Comparison of ENCODE assay signal across 13 cellular contexts in genomic region chr11:63560506-63561179, GRCh38. TPM values are rescaled to one million over a fixed set of nuclear protein-coding genes. Genes with fewer than 3 reads are reported as not detected.
DNase-seq lines count a peak whose midpoint lies in the region; ATAC-seq, FAIRE-seq and TF ChIP-seq lines count a peak whose summit lies in the region.
"Had no signal": no experiment of that assay in that cellular context is flagged by ENCODE, and none has a peak within 500 bp of the region (broad histone marks: within the 10 kb centered on the region; RNA-seq: fewer than 3 reads in every experiment).

No MANE protein-coding gene starts in this region.

- H3K9ac ChIP-seq in kidney (ENCODE audit: low read length in 2 of 2) = no peak overlapping the region

- no peaks in the 10 kb centered on the region for H3K9me3 ChIP-seq in kidney (ENCODE audit: control insufficient read depth in 1 of 2, low read length in 2 of 2)
- H3K9me3 ChIP-seq: HAP-1 had no signal

- H3K9me3 Mint-ChIP-seq in activated naive CD4-positive, alpha-beta T cell treated with anti-CD3 and anti-CD28 coated beads, Interleukin-2, amount 50 U/mL, for 24 hours = no peaks in the 10 kb centered on the region
- H3K9me3 Mint-ChIP-seq: stimulated activated naive CD8-positive, alpha-beta T cell treated with anti-CD3 and anti-CD28 coated beads, Interleukin-15, Interleukin-2, amounts not matched to agents 100 ng/mL and 50 ng/mL, for 24 hours had no signal

- peaks cover 73% of the 10 kb centered on the region for H3K4me1 Mint-ChIP-seq in activated naive CD4-positive, alpha-beta T cell treated with anti-CD3 and anti-CD28 coated beads, Interleukin-2, amount 50 U/mL, for 24 hours

- peak overlapping the region; percentile 19 for H3K27ac Mint-ChIP-seq in activated naive CD4-positive, alpha-beta T cell treated with anti-CD3 and anti-CD28 coated beads, Interleukin-2, amount 50 U/mL, for 24 hours
- H3K27ac Mint-ChIP-seq: stimulated activated naive CD8-positive, alpha-beta T cell treated with anti-CD3 and anti-CD28 coated beads, Interleukin-15, Interleukin-2, amounts not matched to agents 100 ng/mL and 50 ng/mL, for 24 hours had no signal

- H3K4me1 ChIP-seq in kidney (ENCODE audit: control insufficient read depth in 1 of 2, insufficient read depth in 1 of 2, low read depth in 1 of 2, low read length in 2 of 2) = peaks cover 8 to 15% of the 10 kb centered on the region in 2 donors

- ATAC-seq in HG02610 (IDR thresholded peaks at IDR 0.05; ENCODE audit: unreplicated experiment) = no peak
- no peak for ATAC-seq in HG02623 (IDR thresholded peaks at IDR 0.05; ENCODE audit: unreplicated experiment)

- no peaks in the 10 kb centered on the region for H3K36me3 ChIP-seq in kidney (ENCODE audit: control insufficient read depth in 1 of 2, insufficient read depth in 2 of 2, low read length in 2 of 2)
- H3K36me3 ChIP-seq: HAP-1 had no signal

- peak overlapping the region; percentile 27 for H3K4me3 Mint-ChIP-seq in activated naive CD4-positive, alpha-beta T cell treated with anti-CD3 and anti-CD28 coated beads, Interleukin-2, amount 50 U/mL, for 24 hours
- H3K4me3 Mint-ChIP-seq: stimulated activated naive CD8-positive, alpha-beta T cell treated with anti-CD3 and anti-CD28 coated beads, Interleukin-15, Interleukin-2, amounts not matched to agents 100 ng/mL and 50 ng/mL, for 24 hours had no signal

- intact Hi-C loops in kidney (cut with DNase I) = no loop called here

- no peak for DNase-seq in activated naive CD4-positive, alpha-beta T cell treated with anti-CD3 and anti-CD28 coated beads, Interleukin-2, amount 50 U/mL, for 16 hours
- DNase-seq in T1000 (lab: John Stamatoyannopoulos, UW) (peak; percentile 5), kidney (peak; percentile 87), ureter (ENCODE audit: low spot score) (peak; percentile 74), MV-4-11 (lab: John Stamatoyannopoulos, UW) (no peak)
- DNase-seq: erythroblast had no signal

- FAIRE-seq in kidney (lab: Jason Lieb, UNC) = no peak

- no peak overlapping the region for H3K27ac ChIP-seq in kidney (ENCODE audit: low read depth in 2 of 2, low read length in 2 of 2)
- H3K27ac ChIP-seq: C4-2B had no signal

- TF ChIP-seq CTCF in kidney (IDR thresholded peaks at IDR 0.05; ENCODE audit: borderline replicate concordance, extremely low read depth, insufficient read depth) = no peak

- no peaks in the 10 kb centered on the region for H3K27me3 Mint-ChIP-seq in activated naive CD4-positive, alpha-beta T cell treated with anti-CD3 and anti-CD28 coated beads, Interleukin-2, amount 50 U/mL, for 24 hours
- H3K27me3 Mint-ChIP-seq: stimulated activated naive CD8-positive, alpha-beta T cell treated with anti-CD3 and anti-CD28 coated beads, Interleukin-15, Interleukin-2, amounts not matched to agents 100 ng/mL and 50 ng/mL, for 24 hours had no signal

- H3K4me3 ChIP-seq in kidney (ENCODE audit: low read length in 2 of 2) = no peak overlapping the region
- H3K4me3 ChIP-seq: HAP-1 had no signal

- H3K36me3 Mint-ChIP-seq in activated naive CD4-positive, alpha-beta T cell treated with anti-CD3 and anti-CD28 coated beads, Interleukin-2, amount 50 U/mL, for 24 hours = no peaks in the 10 kb centered on the region

RNA-seq across cellular contexts. Expression of gene PLAAT2, which starts 2.5 kb away (rescaled TPM):
- 1.3 TPM for total RNA-seq in kidney
- 49.5 TPM for polyA plus RNA-seq in kidney (ENCODE audit: insufficient read depth, low read depth, low replicate concordance)
- 1.1 TPM for total RNA-seq in ureter
- total RNA-seq: lung microvascular endothelial cell had no signal

RNA-seq across cellular contexts. Expression of gene PLAAT4, which starts 24.0 kb away (rescaled TPM):
- 111 TPM for total RNA-seq in kidney
- polyA plus RNA-seq in kidney (ENCODE audit: insufficient read depth, low read depth, low replicate concordance) = 579 TPM
- 56.7 TPM for total RNA-seq in ureter

RNA-seq across cellular contexts. Expression of gene PLAAT3, which starts 53.6 kb away (rescaled TPM):
- 88.2 TPM for total RNA-seq in kidney
- 262 TPM for polyA plus RNA-seq in kidney (ENCODE audit: insufficient read depth, low read depth, low replicate concordance)
- 26.6 TPM for total RNA-seq in ureter

RNA-seq across cellular contexts. Expression of gene LGALS12, which starts 54.8 kb away (rescaled TPM):
- total RNA-seq in kidney = 0.44 TPM
- 0.32 TPM for polyA plus RNA-seq in kidney (ENCODE audit: insufficient read depth, low read depth, low replicate concordance)
- not detected for total RNA-seq in ureter
- total RNA-seq: lung microvascular endothelial cell had no signal

Comparison
In these comparisons a context has a peak if more than half of its experiments do, and no peak if none do; other contexts are left out.
1. DNase-seq: peak in T1000 (single experiment), kidney (single experiment) and ureter (single experiment); none in activated naive CD4-positive, alpha-beta T cell treated with anti-CD3 and anti-CD28 coated beads, Interleukin-2, amount 50 U/mL, for 16 hours (single experiment) and MV-4-11 (single experiment).